In the genomic region with DNA sequence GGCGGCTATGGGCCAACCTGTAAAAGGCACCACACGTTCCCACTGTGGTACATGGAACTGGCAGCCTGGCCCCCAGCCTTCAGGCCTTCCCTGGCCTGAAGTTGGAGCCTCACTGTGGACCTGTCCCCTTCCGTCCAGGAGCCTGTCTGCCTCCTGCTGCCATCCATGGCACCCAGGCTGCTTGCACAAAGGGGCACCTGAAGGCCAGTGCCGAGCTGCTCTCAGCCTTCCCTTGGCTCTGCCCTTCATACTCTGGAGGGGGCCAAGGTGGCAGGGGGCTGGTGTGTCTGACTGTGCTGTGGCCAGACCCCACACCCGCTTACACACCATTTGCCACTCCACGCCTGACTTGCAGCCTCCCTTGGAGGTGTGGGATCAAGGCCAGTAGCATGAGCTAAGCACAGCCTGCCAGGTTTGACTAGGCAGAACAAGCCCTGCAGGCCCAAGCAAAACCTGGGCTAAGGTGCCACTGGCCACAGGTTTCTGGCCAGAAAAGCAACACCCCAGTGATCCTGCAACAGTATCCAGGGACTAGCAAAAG, we compare ENCODE assay signal across 1 cellular context.
TF ChIP-seq lines count a peak whose summit lies in the region.

No MANE protein-coding gene starts in this region.

TF ChIP-seq in H1, 55 proteins besides CTCF, POLR2A, EP300 and RAD21:
- TF ChIP-seq CBX5 (IDR thresholded peaks at IDR 0.05; ENCODE audit: low read depth, low read length) (no peak), SRF (IDR thresholded peaks at IDR 0.05; ENCODE audit: low read depth, low read length) (no peak)
